26 cellular contexts compared by ENCODE assay signal in genomic region chr10:51760864-51761263, GRCh38.
"Had no signal": no experiment of that assay in that cellular context is flagged by ENCODE, and none has a peak within 500 bp of the region (broad histone marks: within the 10 kb centered on the region; RNA-seq: fewer than 3 reads in every experiment).

No MANE protein-coding gene starts in this region.

- H3K9me3 ChIP-seq: colonic mucosa, esophagus muscularis mucosa, esophagus squamous epithelium, gastrocnemius medialis, gastroesophageal sphincter had no signal

- ATAC-seq: effector memory CD8-positive, alpha-beta T cell; esophagus mucosa; foreskin keratinocyte; gastrocnemius medialis; gastroesophageal sphincter; heart left ventricle; heart right ventricle had no signal

- H3K4me2 ChIP-seq: hepatocyte had no signal

- H3K36me3 ChIP-seq: colonic mucosa, esophagus muscularis mucosa, esophagus squamous epithelium, gastrocnemius medialis, gastroesophageal sphincter, heart left ventricle, heart right ventricle had no signal

- H3K27me3 ChIP-seq: colonic mucosa, dorsolateral prefrontal cortex, esophagus muscularis mucosa, esophagus squamous epithelium, foreskin keratinocyte, gastrocnemius medialis, gastroesophageal sphincter, heart left ventricle, heart right ventricle, hepatocyte had no signal

- H2AFZ ChIP-seq: hepatocyte had no signal

- DNase-seq: colonic mucosa; cortex of kidney; dermis blood vessel endothelial cell; dorsolateral prefrontal cortex; effector CD8-positive, alpha-beta T cell; effector memory CD4-positive, alpha-beta T cell; effector memory CD8-positive, alpha-beta T cell; endodermal cell; erythroblast; esophagus squamous epithelium; foreskin fibroblast; foreskin keratinocyte; foreskin melanocyte; gastrocnemius medialis; glutamatergic neuron; head of caudate nucleus; heart left ventricle; heart right ventricle had no signal

- H3K27ac ChIP-seq: colonic mucosa, coronary artery, dorsolateral prefrontal cortex, epithelial cell of prostate, esophagus muscularis mucosa, esophagus squamous epithelium, foreskin keratinocyte, gastrocnemius medialis, gastroesophageal sphincter, heart left ventricle, heart right ventricle, hepatocyte had no signal

- FAIRE-seq: endometrium, endothelial cell of umbilical vein had no signal

- H3K4me1 ChIP-seq: colonic mucosa, esophagus muscularis mucosa, gastrocnemius medialis, heart right ventricle had no signal

- H3K4me3 ChIP-seq: colonic mucosa, coronary artery, dorsolateral prefrontal cortex, esophagus muscularis mucosa, esophagus squamous epithelium, gastrocnemius medialis, gastroesophageal sphincter, heart left ventricle, heart right ventricle, hepatocyte had no signal

- H3K79me2 ChIP-seq: hepatocyte had no signal
